ENCODE assay signal across 8 cellular contexts in the genomic region with DNA sequence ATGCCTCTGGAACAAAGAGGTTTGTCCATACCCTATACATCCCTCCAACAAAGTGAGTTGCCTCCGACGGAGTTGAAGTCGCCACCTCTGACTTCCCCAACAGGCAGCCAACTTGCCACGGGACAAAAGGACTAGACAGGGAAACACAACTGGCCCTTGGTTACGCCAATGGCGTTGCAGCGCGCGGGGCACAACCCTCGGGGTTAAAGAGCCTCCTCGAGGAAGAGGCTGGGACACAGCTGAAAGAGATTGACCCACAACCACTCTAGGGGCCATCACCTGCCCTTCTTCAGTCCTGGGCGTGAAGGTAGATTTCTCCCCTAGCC. TPM values are rescaled to one million over a fixed set of nuclear protein-coding genes. Genes with fewer than 3 reads are reported as not detected.
DNase-seq lines count a peak whose midpoint lies in the region; ATAC-seq and TF ChIP-seq lines count a peak whose summit lies in the region.

No MANE protein-coding gene starts in this region.

- DNase-seq in EL (peak; percentile 66), SIG-M5 treated with dmso at 0.1 percent for 504 hours (lab: John Stamatoyannopoulos, UW; ENCODE audit: unreplicated experiment) (peak; percentile 75), dermis microvascular lymphatic vessel endothelial cell (ENCODE audit: low read depth in 2 of 2) (peak; percentile 37 to 81), medulla oblongata (ENCODE audit: extremely low spot score) (peak; percentile 38), type B pancreatic cell (ENCODE audit: extremely low spot score, unreplicated experiment) (no peak)
- DNase-seq in activated CD4-positive, alpha-beta T cell treated with anti-CD3 and anti-CD28 coated beads, Interleukin-2, amount 50 U/mL, for 4 hours, result no peak

- H3K36me3 Mint-ChIP-seq in type B pancreatic cell, result peaks cover 18% of the 10 kb centered on the region

- no peaks in the 10 kb centered on the region for H3K9me3 Mint-ChIP-seq in type B pancreatic cell

- H3K27me3 Mint-ChIP-seq in type B pancreatic cell, result no peaks in the 10 kb centered on the region

- ATAC-seq in GM19463 (IDR thresholded peaks at IDR 0.05; ENCODE audit: unreplicated experiment) (peak; percentile 28), HG03558 (IDR thresholded peaks at IDR 0.05; ENCODE audit: extremely low read depth, unreplicated experiment) (peak; percentile 8)

- peak overlapping the region; percentile 98 for H3K27ac Mint-ChIP-seq in type B pancreatic cell

- TF ChIP-seq CTCF in type B pancreatic cell (conservative IDR thresholded peaks at IDR 0.05), result no peak

- H3K4me3 Mint-ChIP-seq in type B pancreatic cell, result peak overlapping the region; percentile 98

- H3K4me1 Mint-ChIP-seq in type B pancreatic cell (ENCODE audit: unreplicated experiment), result peaks cover 31% of the 10 kb centered on the region

RNA-seq across cellular contexts. Expression of a gene that starts 0.5 kb away (rescaled TPM):
- total RNA-seq in dermis microvascular lymphatic vessel endothelial cell (18.0 and 25.5 TPM in 2 replicates), type B pancreatic cell (ENCODE audit: low replicate concordance) (74.2 and 76.5 TPM in 2 replicates)

RNA-seq across cellular contexts. Expression of a gene that starts 14.1 kb away (rescaled TPM):
- total RNA-seq in dermis microvascular lymphatic vessel endothelial cell (25.7 and 26.2 TPM in 2 replicates), type B pancreatic cell (ENCODE audit: low replicate concordance) (43.9 and 56.0 TPM in 2 replicates)

RNA-seq across cellular contexts. Expression of a gene that starts 14.4 kb away (rescaled TPM):
- total RNA-seq in dermis microvascular lymphatic vessel endothelial cell, result 109 and 164 TPM in 2 replicates
- 74.7 and 94.3 TPM in 2 replicates for total RNA-seq in type B pancreatic cell (ENCODE audit: low replicate concordance)

RNA-seq across cellular contexts. Expression of a gene that starts 24.5 kb away (rescaled TPM):
- total RNA-seq in dermis microvascular lymphatic vessel endothelial cell, result 4.6 and 8.7 TPM in 2 replicates
- total RNA-seq in type B pancreatic cell (ENCODE audit: low replicate concordance), result 25.3 and 25.9 TPM in 2 replicates

RNA-seq across cellular contexts. Expression of a gene that starts 33.1 kb away (rescaled TPM):
- 40.4 and 52.3 TPM in 2 replicates for total RNA-seq in dermis microvascular lymphatic vessel endothelial cell
- 48.9 and 62.4 TPM in 2 replicates for total RNA-seq in type B pancreatic cell (ENCODE audit: low replicate concordance)

Comparison
In these comparisons a context has a peak if more than half of its experiments do, and no peak if none do; other contexts are left out.
1. DNase-seq: peak in EL (single experiment), SIG-M5 treated with dmso at 0.1 percent for 504 hours (single experiment), dermis microvascular lymphatic vessel endothelial cell (2 of 2) and medulla oblongata (single experiment); none in type B pancreatic cell (single experiment) and activated CD4-positive, alpha-beta T cell treated with anti-CD3 and anti-CD28 coated beads, Interleukin-2, amount 50 U/mL, for 4 hours (0 of 2).